Comparison of ENCODE assay signal across 8 cellular contexts in genomic region chr13:108214511-108215383, GRCh38. TPM values are rescaled to one million over a fixed set of nuclear protein-coding genes. Genes with fewer than 3 reads are reported as not detected.
DNase-seq lines count a peak whose midpoint lies in the region; TF ChIP-seq lines count a peak whose summit lies in the region.

No MANE protein-coding gene starts in this region.

- H3K27me3 ChIP-seq in WERI-Rb-1 (ENCODE audit: insufficient read depth, low read depth, severe bottlenecking) = no peaks in the 10 kb centered on the region
- no peaks in the 10 kb centered on the region for H3K27me3 ChIP-seq in ovary

- peaks cover 8% of the 10 kb centered on the region for H3K4me1 ChIP-seq in ovary (ENCODE audit: insufficient read depth)

- H3K9me3 ChIP-seq in WERI-Rb-1 (ENCODE audit: severe bottlenecking) (no peaks in the 10 kb centered on the region), ovary (no peaks in the 10 kb centered on the region)

- 0 out of 2 replicates have a peak, but pooled peaks have one; percentile 12 for TF ChIP-seq CTCF in WERI-Rb-1 (IDR thresholded peaks at IDR 0.05; ENCODE audit: low read depth, low read length)
- TF ChIP-seq CTCF in fibroblast of villous mesenchyme (IDR thresholded peaks at IDR 0.05; ENCODE audit: insufficient read depth, low read depth, low read length) = no peak
- TF ChIP-seq CTCF in ovary (IDR thresholded peaks at IDR 0.05) = no peak
- TF ChIP-seq CTCF in GM13977 (IDR thresholded peaks at IDR 0.05; ENCODE audit: extremely low read depth, insufficient read depth, missing control alignments) = no peak

- intact Hi-C loops in ovary (cut with DNase I) = no loop called here

- H3K27ac ChIP-seq in WERI-Rb-1 (no peak overlapping the region), ovary (no peak overlapping the region)

- H3K36me3 ChIP-seq in WERI-Rb-1 (peaks cover 19% of the 10 kb centered on the region), ovary (no peaks in the 10 kb centered on the region)

- in situ Hi-C loops in GM13977 (cut with MboI; ENCODE audit: low pct_unique_long_range_greater_than_20kb, low sequenced_read_pairs, unreplicated experiment) = no loop called here

- 9 to 12% (median 9%) methylated on average over 23 to 45 of the region's 45 CpGs for WGBS in ovary, 3 donors

- peak; percentile 4 for DNase-seq in activated T-cell treated with anti-CD3 and anti-CD28 coated beads for 1 hour (ENCODE audit: low read depth)
- DNase-seq in activated T-cell treated with anti-CD3 and anti-CD28 coated beads, Interleukin-2, amount 50 U/mL, for 1 hour = no peak
- DNase-seq in WERI-Rb-1 = peak; percentile 50
- no peak for DNase-seq in fibroblast of villous mesenchyme (ENCODE audit: low read depth)
- peak in 1 of 5 donors; percentile 44 for DNase-seq in ovary
- no peak for DNase-seq in GM13977 (ENCODE audit: low spot score)
- no peak for DNase-seq in GM19238 (ENCODE audit: insufficient read length, low spot score)
- no peak for DNase-seq in SK-N-DZ (ENCODE audit: low spot score)

- no peak for TF ChIP-seq EP300 in ovary (IDR thresholded peaks at IDR 0.05)

- TF ChIP-seq POLR2A in ovary (IDR thresholded peaks at IDR 0.05) = no peak

- H3K4me3 ChIP-seq in WERI-Rb-1 (ENCODE audit: low read depth, low read length) (peak overlapping the region; percentile 32), fibroblast of villous mesenchyme (ENCODE audit: low read depth, low read length) (peak overlapping the region; percentile 65), ovary (peak overlapping the region; percentile 41)

RNA-seq across cellular contexts. Expression of gene LIG4, which starts 0.6 kb away (rescaled TPM):
- total RNA-seq in fibroblast of villous mesenchyme (9.7 and 19.0 TPM in 2 replicates), ovary (1 to 10 TPM; 4.3 to 7.2 (median 5.1) TPM)
- 1 to 10 TPM; 3.5 to 6.6 TPM for polyA plus RNA-seq in ovary
- polyA plus RNA-seq in SK-N-DZ (2014; cell fraction: cytosol; rRNA removed) = 9.1 and 10.5 TPM in 2 replicates
- 11.5 and 13.9 TPM in 2 replicates for polyA plus RNA-seq in SK-N-DZ (2014; cell fraction: nucleus; rRNA removed)

RNA-seq across cellular contexts. Expression of gene ABHD13, which starts 3.4 kb away (rescaled TPM):
- 7.4 and 10.8 TPM in 2 replicates for total RNA-seq in fibroblast of villous mesenchyme
- 10 to 100 TPM in 1 of 7 donors, 1 to 10 TPM in 6; 7.2 to 13.7 (median 9.4) TPM for total RNA-seq in ovary
- 1 to 10 TPM; 6.0 to 6.3 TPM for polyA plus RNA-seq in ovary
- polyA plus RNA-seq in SK-N-DZ (2014; cell fraction: cytosol; rRNA removed) = 8.6 and 9.8 TPM in 2 replicates
- 7.4 and 7.6 TPM in 2 replicates for polyA plus RNA-seq in SK-N-DZ (2014; cell fraction: nucleus; rRNA removed)

RNA-seq across cellular contexts. Expression of gene TNFSF13B, which starts 54.8 kb away (rescaled TPM):
- total RNA-seq in fibroblast of villous mesenchyme = 0.64 and 2.6 TPM in 2 replicates
- 1 to 10 TPM in 5 of 7 donors, under 1 TPM in 2; 0.88 to 3.4 (median 1.5) TPM for total RNA-seq in ovary
- 1 to 10 TPM; 1.9 to 5.9 TPM for polyA plus RNA-seq in ovary
- not detected in 2 replicates for polyA plus RNA-seq in SK-N-DZ (2014; cell fraction: cytosol; rRNA removed)
- polyA plus RNA-seq in SK-N-DZ (2014; cell fraction: nucleus; rRNA removed) = 0.11 TPM in 1 of 2 replicates, not detected in the other

Comparison
In these comparisons a context has a peak if more than half of its experiments do, and no peak if none do; other contexts are left out.
1. DNase-seq: peak in activated T-cell treated with anti-CD3 and anti-CD28 coated beads for 1 hour (single experiment) and WERI-Rb-1 (single experiment); none in activated T-cell treated with anti-CD3 and anti-CD28 coated beads, Interleukin-2, amount 50 U/mL, for 1 hour (single experiment), fibroblast of villous mesenchyme (single experiment), GM13977 (single experiment), GM19238 (single experiment) and SK-N-DZ (single experiment).
2. Peak in every context shown above with its lines, with median percentiles within 50 percentile points of each other: H3K4me3 ChIP-seq.